18 cellular contexts compared by ENCODE assay signal in the genomic region with DNA sequence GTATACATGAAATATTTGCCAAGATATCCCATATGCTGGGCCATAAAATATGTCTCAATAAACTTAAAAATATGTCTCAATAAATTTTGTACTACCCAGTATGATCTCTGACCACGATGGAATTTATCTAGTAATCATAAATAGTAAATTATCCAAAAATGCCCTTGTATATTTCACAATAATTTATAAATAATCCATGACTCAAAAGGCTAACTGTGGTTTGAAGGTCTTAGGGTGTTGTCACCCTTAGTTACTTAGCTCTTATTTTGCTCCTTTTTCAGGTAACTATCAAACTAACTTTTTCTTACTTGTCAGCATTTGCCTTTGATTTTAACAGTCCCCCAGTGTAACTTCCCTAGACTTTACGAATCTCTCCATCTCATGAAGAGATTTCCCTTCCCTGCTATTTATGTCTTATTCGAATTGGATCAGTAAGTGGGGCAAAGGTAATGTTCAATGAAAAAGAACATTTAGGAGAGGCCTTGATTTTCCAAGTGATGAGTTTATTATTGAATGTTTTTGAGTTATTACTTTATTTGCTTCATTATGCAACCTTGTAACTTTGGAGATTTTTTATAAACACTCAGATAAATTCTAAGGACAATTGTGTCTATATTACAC.
"Had no signal": no experiment of that assay in that cellular context is flagged by ENCODE, and none has a peak within 500 bp of the region (broad histone marks: within the 10 kb centered on the region; RNA-seq: fewer than 3 reads in every experiment).

No MANE protein-coding gene starts in this region.

- H3K36me3 ChIP-seq: brain microvascular endothelial cell, left lung, pancreas, upper lobe of left lung had no signal

- H3K4me2 ChIP-seq: hepatocyte had no signal

- H3K27me3 ChIP-seq: brain microvascular endothelial cell, hepatocyte, left lung, pancreas, upper lobe of left lung had no signal

- H3K27ac ChIP-seq: brain microvascular endothelial cell, hepatocyte, left lung, pancreas, upper lobe of left lung had no signal

- H2AFZ ChIP-seq: hepatocyte had no signal

- H3K9me3 ChIP-seq: pancreas, upper lobe of left lung had no signal

- H3K4me3 ChIP-seq: hepatocyte, left lung, pancreas, upper lobe of left lung had no signal

- H3K4me1 ChIP-seq: left lung, pancreas, upper lobe of left lung had no signal

- H3K79me2 ChIP-seq: hepatocyte had no signal

- DNase-seq: activated B cell treated with CpG ODN at 0.5 μM for 24 hours; activated CD4-positive, alpha-beta T cell treated with anti-CD3 and anti-CD28 coated beads for 48 hours; activated CD8-positive, alpha-beta memory T cell treated with anti-CD3 and anti-CD28 coated beads, Interleukin-2, amount 50 U/mL, for 4 hours; activated CD8-positive, alpha-beta T cell treated with anti-CD3 and anti-CD28 coated beads, Interleukin-2, amount 10 ng/mL, durations not matched to agents 7 days and 5 days; activated effector memory CD4-positive, alpha-beta T cell treated with anti-CD3 and anti-CD28 coated beads, Interleukin-2, amount 50 U/mL, for 16 hours; activated T-cell treated with anti-CD3 and anti-CD28 coated beads, Interleukin-2, amount 50 U/mL, for 48 hours; brain microvascular endothelial cell; cortex of kidney; effector memory CD4-positive, alpha-beta T cell; left lung; mammary epithelial cell; naive thymus-derived CD8-positive, alpha-beta T cell; pancreas; stimulated activated CD4-positive, alpha-beta T cell treated with anti-CD3 and anti-CD28 coated beads, Interleukin-15, amount 100 ng/mL, for 24 hours; stimulated activated CD4-positive, alpha-beta T cell treated with anti-CD3 and anti-CD28 coated beads, Interleukin-4, amount 100 ng/mL, for 24 hours; stimulated activated naive CD4-positive, alpha-beta T cell; upper lobe of left lung had no signal
